ENCODE assay signal across 12 cellular contexts in genomic region chr2:237141556-237141955, GRCh38. TPM values are rescaled to one million over a fixed set of nuclear protein-coding genes. Genes with fewer than 3 reads are reported as not detected.
DNase-seq lines count a peak whose midpoint lies in the region; ATAC-seq and TF ChIP-seq lines count a peak whose summit lies in the region.
"Had no signal": no experiment of that assay in that cellular context is flagged by ENCODE, and none has a peak within 500 bp of the region (broad histone marks: within the 10 kb centered on the region; RNA-seq: fewer than 3 reads in every experiment).

No MANE protein-coding gene starts in this region.

- H3K9me3 ChIP-seq in MG63: peaks cover 11% of the 10 kb centered on the region
- H3K9me3 ChIP-seq: mucosa of descending colon had no signal

- ATAC-seq in HG02970 (IDR thresholded peaks at IDR 0.05; ENCODE audit: low FRiP score, unreplicated experiment): no peak
- ATAC-seq: HCT116, mucosa of descending colon had no signal

- no peaks in the 10 kb centered on the region; the same call in 1 of the 2 replicates for H3K36me3 ChIP-seq in MG63

- intact Hi-C loops in posterior vena cava (cut with DNase I): no loop called here

- DNase-seq in AG20443 (ENCODE audit: low spot score): peak; percentile 53
- DNase-seq in MG63: peak; percentile 96
- DNase-seq in epithelial cell of esophagus (ENCODE audit: low read depth): peak; percentile 27
- peak; percentile 87 for DNase-seq in posterior vena cava (ENCODE audit: low spot score)
- no peak for DNase-seq in NCI-H2196 treated with DMSO at 0.1 percent for 48 hours (lab: John Stamatoyannopoulos, UW; ENCODE audit: unreplicated experiment)
- DNase-seq in DMS 273 treated with DMSO at 0.1 percent for 48 hours (lab: John Stamatoyannopoulos, UW): no peak
- DNase-seq in SK-N-DZ (ENCODE audit: low spot score): no peak
- DNase-seq: mucosa of descending colon; stimulated activated CD4-positive, alpha-beta T cell treated with anti-CD3 and anti-CD28 coated beads, Interleukin-2, amount 100 ng/mL, for 24 hours; T-helper 2 cell had no signal

- no peaks in the 10 kb centered on the region for H3K27me3 ChIP-seq in MG63

- no peak for TF ChIP-seq CTCF in epithelial cell of esophagus (IDR thresholded peaks at IDR 0.05; ENCODE audit: insufficient read depth, low read depth, low read length, missing control alignments)

- no peak overlapping the region for H3K4me3 ChIP-seq in MG63
- H3K4me3 ChIP-seq in epithelial cell of esophagus (ENCODE audit: low read length): no peak overlapping the region
- H3K4me3 ChIP-seq: mucosa of descending colon had no signal

RNA-seq across cellular contexts. Expression of gene COPS8, which starts 55.9 kb away (rescaled TPM):
- total RNA-seq in MG63 (2014; rRNA removed; shearing (Covaris generic); ENCODE audit: low replicate concordance): 99.7 and 111 TPM in 2 replicates
- 10 to 100 TPM; 55.6 to 57.1 TPM for total RNA-seq in posterior vena cava
- polyA plus RNA-seq in SK-N-DZ (2014; cell fraction: cytosol; rRNA removed): 130 and 148 TPM in 2 replicates
- polyA plus RNA-seq in SK-N-DZ (2014; cell fraction: nucleus; rRNA removed): 109 and 147 TPM in 2 replicates

Comparison
In these comparisons a context has a peak if more than half of its experiments do, and no peak if none do; other contexts are left out.
1. DNase-seq: peak in AG20443 (single experiment), MG63 (single experiment), epithelial cell of esophagus (single experiment) and posterior vena cava (single experiment); none in NCI-H2196 treated with DMSO at 0.1 percent for 48 hours (single experiment), DMS 273 treated with DMSO at 0.1 percent for 48 hours (single experiment) and SK-N-DZ (single experiment).